16 cellular contexts compared by ENCODE assay signal in the genomic region with DNA sequence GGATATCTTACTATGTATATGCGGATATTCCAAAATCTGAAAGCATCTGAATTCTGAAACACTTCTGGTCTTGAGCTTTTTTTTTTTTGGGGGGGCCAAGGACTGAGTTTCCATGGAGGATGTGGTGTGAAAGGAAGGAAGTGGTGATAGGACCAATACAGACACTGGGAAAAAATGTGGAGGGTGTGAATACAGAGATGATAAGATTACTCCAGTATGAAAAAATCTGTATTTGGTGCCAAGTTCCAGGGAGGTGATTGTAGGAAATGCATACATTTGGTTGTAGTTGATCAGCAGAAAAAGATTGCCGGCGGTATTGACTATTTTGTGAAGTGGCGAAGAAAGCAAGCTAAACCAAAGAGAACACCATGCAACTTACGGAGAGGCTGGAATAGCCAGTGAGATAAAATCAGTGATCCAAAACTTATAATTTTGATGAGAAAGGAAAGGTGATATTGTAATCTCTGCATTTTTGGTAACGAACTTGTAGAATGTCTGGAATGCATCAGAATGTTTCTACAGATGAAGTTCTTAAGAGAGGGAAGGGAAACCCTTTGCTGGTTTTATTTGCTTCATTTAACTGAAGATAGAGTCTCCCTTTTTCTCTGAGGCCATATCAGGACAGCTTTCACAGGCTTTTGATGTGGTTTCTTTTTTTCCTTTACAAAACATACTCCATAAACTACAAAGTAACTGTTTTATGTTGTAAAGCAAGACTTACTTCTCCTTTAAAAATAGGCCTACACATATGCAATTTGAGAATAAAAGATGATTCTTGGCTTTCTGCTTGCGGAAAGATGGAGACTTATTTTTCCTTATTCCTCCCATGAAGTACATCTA. TPM values are rescaled to one million over a fixed set of nuclear protein-coding genes. Genes with fewer than 3 reads are reported as not detected.
DNase-seq lines count a peak whose midpoint lies in the region; FAIRE-seq and TF ChIP-seq lines count a peak whose summit lies in the region.
"Had no signal": no experiment of that assay in that cellular context is flagged by ENCODE, and none has a peak within 500 bp of the region (broad histone marks: within the 10 kb centered on the region; RNA-seq: fewer than 3 reads in every experiment).

No MANE protein-coding gene starts in this region.

- H3K9me3 Mint-ChIP-seq in CD4-positive, alpha-beta memory T cell = no peaks in the 10 kb centered on the region
- no peaks in the 10 kb centered on the region for H3K9me3 Mint-ChIP-seq in astrocyte (ENCODE audit: unreplicated experiment)

- peak overlapping the region; percentile 84 to 99 (median 92) for H3K27ac Mint-ChIP-seq in CD4-positive, alpha-beta memory T cell
- H3K27ac Mint-ChIP-seq in astrocyte (ENCODE audit: unreplicated experiment) = no peak overlapping the region

- WGBS in GM23248 (ENCODE audit: low coverage in 1 of 2, low lambda C conversion rate in 2 of 2, missing lambda C conversion rate in 2 of 2), 2 experiments = 95 to 97% methylated on average over 7 of the region's 7 CpGs
- WGBS in mesenchymal stem cell = 87% methylated on average over 6 of the region's 7 CpGs

- H3K4me1 Mint-ChIP-seq in CD4-positive, alpha-beta memory T cell = peaks cover 56 to 88% (median 78%) of the 10 kb centered on the region in 4 donors
- H3K4me1 Mint-ChIP-seq in astrocyte (ENCODE audit: low read depth, unreplicated experiment) = peaks cover 19% of the 10 kb centered on the region

- no peak overlapping the region for H2AK5ac ChIP-seq in mesenchymal stem cell (ENCODE audit: low read length, severe bottlenecking)

- no peak overlapping the region for H4K8ac ChIP-seq in mesenchymal stem cell (ENCODE audit: low read length)

- H3K27ac ChIP-seq in CD4-positive, alpha-beta memory T cell (ENCODE audit: low read depth, low read length) = peak overlapping the region; percentile 47
- H3K27ac ChIP-seq in GM23248 (no peak overlapping the region), astrocyte (ENCODE audit: low read depth, low read length) (peak overlapping the region; percentile 35), mesenchymal stem cell (ENCODE audit: low read length, poor library complexity, severe bottlenecking) (peak overlapping the region; percentile 39)
- H3K27ac ChIP-seq: SK-N-MC, thyroid gland had no signal

- no peak for TF ChIP-seq CTCF in astrocyte (IDR thresholded peaks at IDR 0.05; ENCODE audit: insufficient read depth, low read depth, low read length)

- no peak overlapping the region for H4K91ac ChIP-seq in mesenchymal stem cell (ENCODE audit: low read length)

- H3K9me2 ChIP-seq in GM23248 (ENCODE audit: insufficient read depth) = no peaks in the 10 kb centered on the region

- 0 out of 2 replicates have a peak, but pooled peaks cover 9% of the 10 kb centered on the region for H3F3A ChIP-seq in GM23248 (ENCODE audit: insufficient read depth)

- no peak overlapping the region for H2BK5ac ChIP-seq in mesenchymal stem cell (ENCODE audit: low read depth, low read length, poor library complexity, severe bottlenecking)

- H3K4me1 ChIP-seq in CD4-positive, alpha-beta memory T cell (ENCODE audit: insufficient read depth, low read length) = peaks cover 83% of the 10 kb centered on the region
- H3K4me1 ChIP-seq in GM23248 (ENCODE audit: insufficient read depth) = peaks cover 21% of the 10 kb centered on the region
- H3K4me1 ChIP-seq in astrocyte (ENCODE audit: insufficient read depth, low read length) = peaks cover 24% of the 10 kb centered on the region
- peaks cover 7% of the 10 kb centered on the region for H3K4me1 ChIP-seq in mesenchymal stem cell (ENCODE audit: control insufficient read depth, insufficient read depth, low read depth, low read length)

- intact Hi-C loops in CD4-positive, alpha-beta memory T cell (cut with micrococcal nuclease) = loop anchor here (2.0 kb wide), 1 partner anchor 13 kb away; the partner anchor contains the start of gene IDI1

- peaks cover 25% of the 10 kb centered on the region for H3K79me1 ChIP-seq in mesenchymal stem cell (replicated peaks; ENCODE audit: low read length, poor library complexity, severe bottlenecking)

- in situ Hi-C loops in GM23248 (cut with MboI) = no loop called here

- FAIRE-seq in astrocyte (lab: Jason Lieb, UNC) = peak; percentile 54
- FAIRE-seq: K562 had no signal

- H3K27me3 ChIP-seq in CD4-positive, alpha-beta memory T cell (ENCODE audit: insufficient read depth, low read length) = no peaks in the 10 kb centered on the region
- H3K27me3 ChIP-seq in GM23248 (replicated peaks; ENCODE audit: insufficient read depth) = no peaks in the 10 kb centered on the region
- H3K27me3 ChIP-seq in astrocyte (ENCODE audit: insufficient read depth, low read length) = no peaks in the 10 kb centered on the region
- H3K27me3 ChIP-seq in mesenchymal stem cell (ENCODE audit: control insufficient read depth in 1 of 2, insufficient read depth in 1 of 2, low read length in 2 of 2) = no peaks in the 10 kb centered on the region
- H3K27me3 ChIP-seq: thyroid gland had no signal

- H3K36me3 ChIP-seq in CD4-positive, alpha-beta memory T cell (ENCODE audit: insufficient read depth, low read length) = no peaks in the 10 kb centered on the region
- no peaks in the 10 kb centered on the region; the same call in 1 of the 2 replicates for H3K36me3 ChIP-seq in GM23248 (ENCODE audit: low read depth)
- H3K36me3 ChIP-seq in astrocyte (ENCODE audit: insufficient read depth, low read length) = peaks cover 8% of the 10 kb centered on the region
- peaks cover 8 to 24% of the 10 kb centered on the region in 2 experiments for H3K36me3 ChIP-seq in mesenchymal stem cell (ENCODE audit: control insufficient read depth in 1 of 2, insufficient read depth in 2 of 2, low read depth in 1 of 2, low read length in 2 of 2)
- H3K36me3 ChIP-seq: thyroid gland had no signal

- no peak overlapping the region for H3K14ac ChIP-seq in mesenchymal stem cell (ENCODE audit: low read length in 2 of 2)

- no peaks in the 10 kb centered on the region for H3K27me3 Mint-ChIP-seq in CD4-positive, alpha-beta memory T cell
- H3K27me3 Mint-ChIP-seq in astrocyte (ENCODE audit: low read depth, unreplicated experiment) = no peaks in the 10 kb centered on the region

- H3K9ac ChIP-seq in GM23248 = no peak overlapping the region
- H3K9ac ChIP-seq in astrocyte (ENCODE audit: low read length) = peak overlapping the region; percentile 19
- no peak overlapping the region for H3K9ac ChIP-seq in mesenchymal stem cell (ENCODE audit: low read length)

- DNase-seq in CD4-positive, alpha-beta memory T cell = peak in 1 of 5 donors; percentile 37
- peak; percentile 39 for DNase-seq in GM23248
- DNase-seq in astrocyte (ENCODE audit: low read depth) = peak; percentile 85
- no peak for DNase-seq in mesenchymal stem cell
- no peak for DNase-seq in NCI-H2081 treated with DMSO at 0.1 percent for 48 hours (lab: John Stamatoyannopoulos, UW)
- DNase-seq in NCI-H2196 treated with DMSO at 0.1 percent for 48 hours (lab: John Stamatoyannopoulos, UW; ENCODE audit: unreplicated experiment) = no peak
- no peak for DNase-seq in D341Med (ENCODE audit: low spot score)
- DNase-seq in NCI-H1930 (lab: John Stamatoyannopoulos, UW) = no peak
- DNase-seq: DMS53, erythroblast, HCEC 1CT, NCI-H187, thyroid gland had no signal

- peak overlapping the region; percentile 70 to 83 (median 77) for H3K4me3 Mint-ChIP-seq in CD4-positive, alpha-beta memory T cell
- no peak overlapping the region for H3K4me3 Mint-ChIP-seq in astrocyte (ENCODE audit: unreplicated experiment)

- no peak overlapping the region for H2BK12ac ChIP-seq in mesenchymal stem cell (ENCODE audit: low read length in 2 of 2)

- H2AFZ ChIP-seq in GM23248 (no peak overlapping the region), astrocyte (ENCODE audit: low read depth, low read length) (no peak overlapping the region), mesenchymal stem cell (ENCODE audit: low read depth, low read length) (no peak overlapping the region)

- CTCF ChIA-PET in CD4-positive, alpha-beta memory T cell (lab: Charles Lee; ENCODE audit: partially characterized antibody) = interaction anchor here (0.7 to 2.0 kb wide), 5 partner anchors 12 to 47 kb away, joined by 3 to 5 read pairs (median 4); partner anchors contain the start of gene IDI1

- H3K18ac ChIP-seq in mesenchymal stem cell (ENCODE audit: low read depth in 1 of 2, low read length in 2 of 2) = no peak overlapping the region

- H3K79me2 ChIP-seq in GM23248 (ENCODE audit: insufficient read depth) (peaks cover 100% of the 10 kb centered on the region), astrocyte (ENCODE audit: insufficient read depth, low read length) (peaks cover 87% of the 10 kb centered on the region)

- no peak overlapping the region for H3K4ac ChIP-seq in mesenchymal stem cell (ENCODE audit: low read depth in 1 of 2, low read length in 2 of 2)

- H3K9me3 ChIP-seq in CD4-positive, alpha-beta memory T cell (ENCODE audit: control insufficient read depth in 1 of 2, low read length in 2 of 2) = no peaks in the 10 kb centered on the region
- H3K9me3 ChIP-seq in GM23248 (ENCODE audit: low read depth) = no peaks in the 10 kb centered on the region
- no peaks in the 10 kb centered on the region for H3K9me3 ChIP-seq in astrocyte (ENCODE audit: insufficient read depth, low read depth, low read length)
- H3K9me3 ChIP-seq in mesenchymal stem cell (ENCODE audit: control insufficient read depth, low read length) = no peaks in the 10 kb centered on the region
- H3K9me3 ChIP-seq: thyroid gland had no signal

- H4K20me1 ChIP-seq in GM23248 (ENCODE audit: insufficient read depth) = peaks cover 13% of the 10 kb centered on the region
- peaks cover 43% of the 10 kb centered on the region for H4K20me1 ChIP-seq in astrocyte (ENCODE audit: insufficient read depth, low read length)

- H2BK120ac ChIP-seq in mesenchymal stem cell (ENCODE audit: low read depth, low read length) = no peak overlapping the region

- H3K36me3 Mint-ChIP-seq in CD4-positive, alpha-beta memory T cell = peaks cover 0 to 19% of the 10 kb centered on the region in 2 donors
- H3K36me3 Mint-ChIP-seq in astrocyte (ENCODE audit: low read depth, unreplicated experiment) = no peaks in the 10 kb centered on the region

- POLR2A ChIA-PET in CD4-positive, alpha-beta memory T cell (lab: Charles Lee; ENCODE audit: partially characterized antibody) = interaction anchor here (0.6 to 2.5 kb wide), 5 partner anchors 9 to 74 kb away, joined by 3 to 33 read pairs (median 3); partner anchors contain the start of genes GTPBP4 and IDI1

- H3K4me2 ChIP-seq in GM23248 (ENCODE audit: unreplicated experiment) = peak overlapping the region; percentile 24
- peak overlapping the region; percentile 73 for H3K4me2 ChIP-seq in astrocyte (ENCODE audit: low read length)
- no peak overlapping the region for H3K4me2 ChIP-seq in mesenchymal stem cell (ENCODE audit: low read length, poor library complexity, severe bottlenecking)

- H3K23ac ChIP-seq in mesenchymal stem cell (ENCODE audit: low read length in 2 of 2) = no peak overlapping the region

- H2BK15ac ChIP-seq in mesenchymal stem cell (ENCODE audit: low read depth, poor library complexity, severe bottlenecking) = no peak overlapping the region

- peak overlapping the region in 1 of 2 donors; percentile 24 for H3K4me3 ChIP-seq in CD4-positive, alpha-beta memory T cell (ENCODE audit: low read length in 2 of 2)
- H3K4me3 ChIP-seq in GM23248 = no peak overlapping the region
- H3K4me3 ChIP-seq in astrocyte (ENCODE audit: insufficient read depth, low read depth, low read length) = peak overlapping the region; percentile 34
- no peak overlapping the region for H3K4me3 ChIP-seq in mesenchymal stem cell (ENCODE audit: insufficient read depth in 1 of 2, low read depth in 1 of 2, low read length in 2 of 2)
- H3K4me3 ChIP-seq: K562, SK-N-MC, thyroid gland had no signal

RNA-seq across cellular contexts. Expression of gene WDR37, which starts 6.0 kb away (rescaled TPM):
- total RNA-seq in CD4-positive, alpha-beta memory T cell = 10 to 100 TPM; 41.7 to 42.5 TPM
- polyA plus RNA-seq in CD4-positive, alpha-beta memory T cell = 10 to 100 TPM; 14.2 to 18.0 TPM
- total RNA-seq in GM23248 (2014; rRNA removed; shearing (Covaris generic)) = 12.8 and 16.5 TPM in 2 replicates
- polyA plus RNA-seq in GM23248 (2016; fragmentation: Nextera tagmentation; extraction: Ambion mirVana) = 11.5 and 13.7 TPM in 2 replicates
- total RNA-seq in astrocyte = 20.9 and 22.8 TPM in 2 replicates
- polyA plus RNA-seq in mesenchymal stem cell (2013, experiment 1 of 2) = 18.0 TPM
- 17.1 TPM for polyA plus RNA-seq in mesenchymal stem cell (2013, experiment 2 of 2)

RNA-seq across cellular contexts. Expression of gene IDI1, which starts 13.2 kb away (rescaled TPM):
- total RNA-seq in CD4-positive, alpha-beta memory T cell = 10 to 100 TPM; 30.3 to 32.4 TPM
- polyA plus RNA-seq in CD4-positive, alpha-beta memory T cell = 10 to 100 TPM; 45.1 to 45.4 TPM
- total RNA-seq in GM23248 (2014; rRNA removed; shearing (Covaris generic)) = 33.7 and 41.9 TPM in 2 replicates
- polyA plus RNA-seq in GM23248 (2016; fragmentation: Nextera tagmentation; extraction: Ambion mirVana) = 41.6 and 42.9 TPM in 2 replicates
- 43.0 and 63.2 TPM in 2 replicates for total RNA-seq in astrocyte
- polyA plus RNA-seq in mesenchymal stem cell (2013, experiment 1 of 2) = 198 TPM
- polyA plus RNA-seq in mesenchymal stem cell (2013, experiment 2 of 2) = 211 TPM

RNA-seq across cellular contexts. Expression of gene IDI2, which starts 36.5 kb away (rescaled TPM):
- total RNA-seq in CD4-positive, alpha-beta memory T cell = not detected
- not detected for polyA plus RNA-seq in CD4-positive, alpha-beta memory T cell
- not detected in 2 replicates for total RNA-seq in GM23248 (2014; rRNA removed; shearing (Covaris generic))
- polyA plus RNA-seq in GM23248 (2016; fragmentation: Nextera tagmentation; extraction: Ambion mirVana) = not detected in 2 replicates
- not detected in 2 replicates for total RNA-seq in astrocyte
- not detected for polyA plus RNA-seq in mesenchymal stem cell (2013, experiment 1 of 2)
- not detected for polyA plus RNA-seq in mesenchymal stem cell (2013, experiment 2 of 2)
- total RNA-seq: K562, mononuclear cell, thyroid gland had no signal
- polyA plus RNA-seq: K562 had no signal

Comparison
In these comparisons a context has a peak if more than half of its experiments do, and no peak if none do; other contexts are left out.
1. DNase-seq: peak in GM23248 (single experiment) and astrocyte (single experiment); none in mesenchymal stem cell (single experiment), NCI-H2081 treated with DMSO at 0.1 percent for 48 hours (single experiment), NCI-H2196 treated with DMSO at 0.1 percent for 48 hours (single experiment), D341Med (single experiment) and NCI-H1930 (0 of 2).